ENCODE assay signal across 37 cellular contexts in genomic region chr11:57758174-57758573, GRCh38. TPM values are rescaled to one million over a fixed set of nuclear protein-coding genes. Genes with fewer than 3 reads are reported as not detected.
"Had no signal": no experiment of that assay in that cellular context is flagged by ENCODE, and none has a peak within 500 bp of the region (broad histone marks: within the 10 kb centered on the region; RNA-seq: fewer than 3 reads in every experiment).

No MANE protein-coding gene starts in this region.

- H3K36me3 Mint-ChIP-seq: activated CD4-positive, alpha-beta memory T cell treated with anti-CD3 and anti-CD28 coated beads for 36 hours; activated naive CD4-positive, alpha-beta T cell treated with anti-CD3 and anti-CD28 coated beads, Interleukin-2, amount 10 ng/mL, durations not matched to agents 7 days and 5 days had no signal

- H3K27me3 Mint-ChIP-seq: activated B cell treated with CpG ODN at 0.5 μM for 24 hours; activated CD4-positive, alpha-beta memory T cell treated with anti-CD3 and anti-CD28 coated beads for 36 hours; activated CD4-positive, alpha-beta T cell treated with anti-CD3 and anti-CD28 coated beads, Interleukin-2, amount 10 ng/mL, durations not matched to agents 24 days and 14 days; activated CD8-positive, alpha-beta T cell treated with anti-CD3 and anti-CD28 coated beads for 36 hours; activated naive CD8-positive, alpha-beta T cell treated with anti-CD3 and anti-CD28 coated beads, Interleukin-2, amount 10 ng/mL, durations not matched to agents 7 days and 5 days; activated T-helper 17 cell treated with anti-CD3 and anti-CD28 coated beads, Interleukin-2, amount 50 U/mL, for 72 hours had no signal

- DNase-seq: activated B cell treated with CpG ODN at 0.5 μM for 24 hours; activated CD4-positive, alpha-beta memory T cell treated with anti-CD3 and anti-CD28 coated beads for 36 hours; activated CD4-positive, alpha-beta T cell treated with anti-CD3 and anti-CD28 coated beads for 4 hours; activated CD4-positive, alpha-beta T cell treated with anti-CD3 and anti-CD28 coated beads, Interleukin-2, amount 10 ng/mL, durations not matched to agents 24 days and 14 days; activated CD4-positive, alpha-beta T cell treated with anti-CD3 and anti-CD28 coated beads, Interleukin-2, amount 50 U/mL, for 1 hour; activated CD4-positive, alpha-beta T cell treated with anti-CD3 and anti-CD28 coated beads, Interleukin-2, amount 50 U/mL, for 4 hours; activated CD4-positive, CD25-positive, alpha-beta regulatory T cell treated with anti-CD3 and anti-CD28 coated beads, Interleukin-2, amount 50 U/mL, for 72 hours; activated CD8-positive, alpha-beta memory T cell treated with anti-CD3 and anti-CD28 coated beads, Interleukin-2, amount 50 U/mL, for 4 hours; activated CD8-positive, alpha-beta T cell treated with anti-CD3 and anti-CD28 coated beads for 36 hours; activated effector memory CD4-positive, alpha-beta T cell treated with anti-CD3 and anti-CD28 coated beads, Interleukin-2, amount 50 U/mL, for 16 hours; activated gamma-delta T cell treated with Interleukin-2 at 50 U/mL for 16 hours; activated naive CD4-positive, alpha-beta T cell; activated naive CD4-positive, alpha-beta T cell treated with anti-CD3 and anti-CD28 coated beads, Interleukin-2, amount 10 ng/mL, durations not matched to agents 7 days and 5 days; activated naive CD8-positive, alpha-beta T cell treated with anti-CD3 and anti-CD28 coated beads, Interleukin-2, amount 10 ng/mL, durations not matched to agents 7 days and 5 days; activated T-cell treated with anti-CD3 and anti-CD28 coated beads for 4 hours; activated T-cell treated with anti-CD3 and anti-CD28 coated beads, Interleukin-2, amount 50 U/mL, for 1 hour; activated T-cell treated with anti-CD3 and anti-CD28 coated beads, Interleukin-2, amount 50 U/mL, for 4 hours; activated T-cell treated with anti-CD3 and anti-CD28 coated beads, Interleukin-2, amount 50 U/mL, for 72 hours; adrenal gland; amniotic stem cell; aorta; body of pancreas; brain microvascular endothelial cell; central memory CD4-positive, alpha-beta T cell; T-helper 1 cell; T-helper 2 cell; T-helper 9 cell had no signal

- H3K27ac Mint-ChIP-seq: activated B cell treated with CpG ODN at 0.5 μM for 24 hours; activated CD4-positive, alpha-beta T cell treated with anti-CD3 and anti-CD28 coated beads, Interleukin-2, amount 10 ng/mL, durations not matched to agents 24 days and 14 days; activated CD8-positive, alpha-beta T cell treated with anti-CD3 and anti-CD28 coated beads for 36 hours; activated naive CD4-positive, alpha-beta T cell treated with anti-CD3 and anti-CD28 coated beads, Interleukin-2, amount 10 ng/mL, durations not matched to agents 7 days and 5 days; activated naive CD8-positive, alpha-beta T cell treated with anti-CD3 and anti-CD28 coated beads, Interleukin-2, amount 10 ng/mL, durations not matched to agents 7 days and 5 days; activated T-cell treated with anti-CD3 and anti-CD28 coated beads, Interleukin-2, amount 50 U/mL, for 72 hours; activated T-helper 1 cell treated with anti-CD3 and anti-CD28 coated beads, Interleukin-12 subunit alpha, Interleukin-12 subunit beta, Interleukin-2, Interleukin-4 antibody, amounts not matched to agents 30 ng/mL and 10 ng/mL and 1 ng/mL, durations not matched to agents 14 hours and 24 hours and 36 hours; activated T-helper 17 cell treated with anti-CD3 and anti-CD28 coated beads, Interleukin-2, amount 50 U/mL, for 72 hours; T-helper 1 cell treated with Interleukin-12 subunit alpha and Interleukin-12 subunit beta and Interleukin-4 antibody, amounts not matched to agents 30 μg/mL and 1 μg/mL, for 36 hours; T-helper 2 cell treated with Interferon-gamma antibody and Interleukin-4, amounts not matched to agents 5 μg/mL and 100 μg/mL, for 36 hours had no signal

- H3K9me3 Mint-ChIP-seq: activated B cell treated with CpG ODN at 0.5 μM for 24 hours; activated CD4-positive, alpha-beta memory T cell treated with anti-CD3 and anti-CD28 coated beads for 36 hours; activated CD4-positive, alpha-beta T cell treated with anti-CD3 and anti-CD28 coated beads, Interleukin-2, amount 10 ng/mL, durations not matched to agents 24 days and 14 days; activated CD8-positive, alpha-beta T cell treated with anti-CD3 and anti-CD28 coated beads for 36 hours; activated naive CD4-positive, alpha-beta T cell treated with anti-CD3 and anti-CD28 coated beads, Interleukin-2, amount 10 ng/mL, durations not matched to agents 7 days and 5 days; activated naive CD4-positive, alpha-beta T cell treated with anti-CD3 and anti-CD28 coated beads, Interleukin-2, amount 50 U/mL, for 72 hours; activated naive CD8-positive, alpha-beta T cell treated with anti-CD3 and anti-CD28 coated beads, Interleukin-2, amount 10 ng/mL, durations not matched to agents 7 days and 5 days; activated T-cell treated with anti-CD3 and anti-CD28 coated beads, Interleukin-2, amount 50 U/mL, for 4 hours; activated T-cell treated with anti-CD3 and anti-CD28 coated beads, Interleukin-2, amount 50 U/mL, for 72 hours; activated T-helper 1 cell treated with anti-CD3 and anti-CD28 coated beads, Interleukin-12 subunit alpha, Interleukin-12 subunit beta, Interleukin-2, Interleukin-4 antibody, amounts not matched to agents 30 ng/mL and 10 ng/mL and 1 ng/mL, durations not matched to agents 14 hours and 24 hours and 36 hours; activated T-helper 17 cell treated with anti-CD3 and anti-CD28 coated beads, Interleukin-2, amount 50 U/mL, for 72 hours; T-helper 1 cell treated with Interleukin-12 subunit alpha and Interleukin-12 subunit beta and Interleukin-4 antibody, amounts not matched to agents 30 μg/mL and 1 μg/mL, for 36 hours; T-helper 2 cell treated with Interferon-gamma antibody and Interleukin-4, amounts not matched to agents 5 μg/mL and 100 μg/mL, for 36 hours had no signal

- H3K4me1 Mint-ChIP-seq: activated T-helper 17 cell treated with anti-CD3 and anti-CD28 coated beads, Interleukin-2, amount 50 U/mL, for 72 hours had no signal

- H3K4me3 Mint-ChIP-seq: activated B cell treated with CpG ODN at 0.5 μM for 24 hours; activated CD4-positive, alpha-beta memory T cell treated with anti-CD3 and anti-CD28 coated beads for 36 hours; activated CD4-positive, alpha-beta T cell treated with anti-CD3 and anti-CD28 coated beads, Interleukin-2, amount 10 ng/mL, durations not matched to agents 24 days and 14 days; activated CD8-positive, alpha-beta T cell treated with anti-CD3 and anti-CD28 coated beads for 36 hours; activated naive CD4-positive, alpha-beta T cell treated with anti-CD3 and anti-CD28 coated beads, Interleukin-2, amount 10 ng/mL, durations not matched to agents 7 days and 5 days; activated naive CD8-positive, alpha-beta T cell treated with anti-CD3 and anti-CD28 coated beads, Interleukin-2, amount 10 ng/mL, durations not matched to agents 7 days and 5 days; activated T-cell treated with anti-CD3 and anti-CD28 coated beads, Interleukin-2, amount 50 U/mL, for 4 hours; activated T-cell treated with anti-CD3 and anti-CD28 coated beads, Interleukin-2, amount 50 U/mL, for 72 hours; activated T-helper 1 cell treated with anti-CD3 and anti-CD28 coated beads, Interleukin-12 subunit alpha, Interleukin-12 subunit beta, Interleukin-2, Interleukin-4 antibody, amounts not matched to agents 30 ng/mL and 10 ng/mL and 1 ng/mL, durations not matched to agents 14 hours and 24 hours and 36 hours; activated T-helper 17 cell treated with anti-CD3 and anti-CD28 coated beads, Interleukin-2, amount 50 U/mL, for 72 hours; T-helper 1 cell treated with Interleukin-12 subunit alpha and Interleukin-12 subunit beta and Interleukin-4 antibody, amounts not matched to agents 30 μg/mL and 1 μg/mL, for 36 hours; T-helper 2 cell treated with Interferon-gamma antibody and Interleukin-4, amounts not matched to agents 5 μg/mL and 100 μg/mL, for 36 hours had no signal

- ATAC-seq: activated CD8-positive, alpha-beta T cell treated with anti-CD3 and anti-CD28 coated beads for 36 hours; activated T-cell treated with anti-CD3 and anti-CD28 coated beads, Interleukin-2, amount 50 U/mL, for 4 hours; body of pancreas had no signal

RNA-seq across cellular contexts. Expression of gene BTBD18, which starts 6.6 kb away (rescaled TPM):
- total RNA-seq: activated B cell treated with CpG ODN at 0.5 μM for 24 hours; activated CD4-positive, alpha-beta memory T cell treated with anti-CD3 and anti-CD28 coated beads for 36 hours; activated CD4-positive, alpha-beta T cell treated with anti-CD3 and anti-CD28 coated beads, Interleukin-2, amount 10 ng/mL, durations not matched to agents 24 days and 14 days; activated CD8-positive, alpha-beta memory T cell treated with anti-CD3 and anti-CD28 coated beads for 36 hours; activated CD8-positive, alpha-beta T cell treated with anti-CD3 and anti-CD28 coated beads for 36 hours; activated naive CD4-positive, alpha-beta T cell treated with anti-CD3 and anti-CD28 coated beads, Interleukin-2, amount 50 U/mL, for 72 hours; activated naive CD8-positive, alpha-beta T cell treated with anti-CD3 and anti-CD28 coated beads, Interleukin-2, amount 10 ng/mL, durations not matched to agents 7 days and 5 days; activated T-cell treated with anti-CD3 and anti-CD28 coated beads, Interleukin-2, amount 50 U/mL, for 4 hours; activated T-cell treated with anti-CD3 and anti-CD28 coated beads, Interleukin-2, amount 50 U/mL, for 72 hours; activated T-helper 1 cell treated with anti-CD3 and anti-CD28 coated beads, Interleukin-12 subunit alpha, Interleukin-12 subunit beta, Interleukin-2, Interleukin-4 antibody, amounts not matched to agents 30 ng/mL and 10 ng/mL and 1 ng/mL, durations not matched to agents 14 hours and 24 hours and 36 hours; activated T-helper 17 cell treated with anti-CD3 and anti-CD28 coated beads, Interleukin-2, amount 50 U/mL, for 72 hours; adrenal gland; aorta; astrocyte; body of pancreas; breast epithelium; cardiac septum; cerebellum had no signal
